In the genomic region with DNA sequence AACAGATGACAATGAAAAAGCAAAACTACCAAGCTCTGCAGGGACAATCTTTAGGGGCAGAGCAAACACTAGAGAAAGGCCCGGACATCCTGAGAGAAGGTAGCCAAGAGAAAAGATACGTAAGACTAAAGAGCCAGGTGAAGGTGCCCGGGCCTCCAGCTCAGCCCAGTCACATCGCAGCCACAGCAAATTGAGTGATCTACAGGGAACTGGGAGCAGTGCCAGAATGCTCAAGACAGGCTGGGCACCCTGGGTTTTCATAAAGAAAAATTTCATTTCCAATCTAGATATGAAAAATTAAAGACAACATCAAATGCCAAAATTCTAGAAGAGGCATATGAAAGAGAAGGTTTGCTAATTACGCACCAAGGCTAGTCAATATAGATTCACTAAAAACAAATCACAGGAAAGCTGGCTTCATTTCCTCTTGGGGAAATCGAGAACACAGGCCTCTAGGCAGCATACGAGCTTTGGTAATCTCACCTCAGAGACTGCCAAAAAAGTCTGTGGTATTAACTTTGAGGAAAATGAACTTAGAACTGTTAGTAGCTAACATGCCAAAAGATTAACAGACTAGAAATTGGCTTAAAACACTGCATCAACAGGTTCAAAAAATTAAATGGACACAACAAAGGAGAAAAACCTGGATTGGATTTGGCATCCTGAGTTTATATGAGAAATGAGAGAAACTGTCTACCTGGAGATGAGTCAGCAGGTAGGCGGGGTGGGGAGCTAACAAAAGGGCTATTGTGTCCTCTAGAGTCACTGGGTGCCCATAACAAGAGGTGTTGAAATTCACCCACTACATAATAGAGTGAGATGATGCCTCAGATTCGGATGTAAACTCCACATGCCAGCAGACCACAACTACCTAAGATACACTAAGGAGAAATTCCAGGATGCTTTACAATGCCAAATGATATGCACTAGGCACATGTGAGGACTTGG, we compare ENCODE assay signal across 1 cellular context.
TF ChIP-seq lines count a peak whose summit lies in the region.

No MANE protein-coding gene starts in this region.

TF ChIP-seq in HepG2, 621 proteins besides CTCF, POLR2A, EP300 and RAD21 (continued from another document and continues in another):
- TF ChIP-seq ZSCAN9 (CRISPR knock-in tag; IDR thresholded peaks at IDR 0.05; ENCODE audit: borderline replicate concordance) (no peak), SPEN (CRISPR knock-in tag; IDR thresholded peaks at IDR 0.05; ENCODE audit: low read depth) (no peak), SRY (CRISPR knock-in tag; IDR thresholded peaks at IDR 0.05) (no peak), ZNF574 (CRISPR knock-in tag; IDR thresholded peaks at IDR 0.05) (no peak), PBX3 (CRISPR knock-in tag; IDR thresholded peaks at IDR 0.05; ENCODE audit: borderline replicate concordance) (no peak), NFE2 (CRISPR knock-in tag; IDR thresholded peaks at IDR 0.05) (peak; percentile 45; the same call in 1 of the 2 replicates), HCFC1 (IDR thresholded peaks at IDR 0.05; ENCODE audit: low read depth, low read length) (no peak), STAT5B (CRISPR knock-in tag; IDR thresholded peaks at IDR 0.05) (no peak), SMC3 (IDR thresholded peaks at IDR 0.05; ENCODE audit: low read length) (peak; percentile 15; the same call in 1 of the 2 replicates), SSRP1 (CRISPR knock-in tag; IDR thresholded peaks at IDR 0.05) (no peak), ZBTB21 (CRISPR knock-in tag; IDR thresholded peaks at IDR 0.05) (no peak), ZBTB40 (IDR thresholded peaks at IDR 0.05) (no peak), ZBTB40 (CRISPR knock-in tag; IDR thresholded peaks at IDR 0.05) (no peak), NCOA2 (CRISPR knock-in tag; IDR thresholded peaks at IDR 0.05) (peak; percentile 37; the same call in 1 of the 2 replicates), ZNF577 (CRISPR knock-in tag; IDR thresholded peaks at IDR 0.05; ENCODE audit: borderline replicate concordance, low read depth) (no peak), ZNF101 (CRISPR knock-in tag; IDR thresholded peaks at IDR 0.05; ENCODE audit: borderline replicate concordance, low read depth) (no peak), IKZF4 (CRISPR knock-in tag; IDR thresholded peaks at IDR 0.05; ENCODE audit: borderline replicate concordance, low read depth, not compliant biosample characterization) (no peak), FOXJ3 (CRISPR knock-in tag; IDR thresholded peaks at IDR 0.05; ENCODE audit: borderline replicate concordance) (no peak), ASH2L (IDR thresholded peaks at IDR 0.05; ENCODE audit: insufficient read length, low read depth, low read length) (peak; percentile 20), ZNF652 (CRISPR knock-in tag; IDR thresholded peaks at IDR 0.05; ENCODE audit: borderline replicate concordance, low read depth) (no peak), ZNF282 (IDR thresholded peaks at IDR 0.05; ENCODE audit: partially characterized antibody) (no peak), NFKBIZ (CRISPR knock-in tag; IDR thresholded peaks at IDR 0.05) (no peak), ZNF670 (CRISPR knock-in tag; IDR thresholded peaks at IDR 0.05; ENCODE audit: borderline replicate concordance) (no peak), ZNF484 (CRISPR knock-in tag; IDR thresholded peaks at IDR 0.05; ENCODE audit: borderline replicate concordance, low read depth) (no peak), ZC3H13 (CRISPR knock-in tag; IDR thresholded peaks at IDR 0.05) (no peak), ZNF260 (CRISPR knock-in tag; IDR thresholded peaks at IDR 0.05; ENCODE audit: borderline replicate concordance, low read depth) (no peak), GTF3A (CRISPR knock-in tag; conservative IDR thresholded peaks at IDR 0.05) (no peak), ZNF629 (CRISPR knock-in tag; conservative IDR thresholded peaks at IDR 0.05) (no peak)
- TF ChIP-seq, protein P1, sequence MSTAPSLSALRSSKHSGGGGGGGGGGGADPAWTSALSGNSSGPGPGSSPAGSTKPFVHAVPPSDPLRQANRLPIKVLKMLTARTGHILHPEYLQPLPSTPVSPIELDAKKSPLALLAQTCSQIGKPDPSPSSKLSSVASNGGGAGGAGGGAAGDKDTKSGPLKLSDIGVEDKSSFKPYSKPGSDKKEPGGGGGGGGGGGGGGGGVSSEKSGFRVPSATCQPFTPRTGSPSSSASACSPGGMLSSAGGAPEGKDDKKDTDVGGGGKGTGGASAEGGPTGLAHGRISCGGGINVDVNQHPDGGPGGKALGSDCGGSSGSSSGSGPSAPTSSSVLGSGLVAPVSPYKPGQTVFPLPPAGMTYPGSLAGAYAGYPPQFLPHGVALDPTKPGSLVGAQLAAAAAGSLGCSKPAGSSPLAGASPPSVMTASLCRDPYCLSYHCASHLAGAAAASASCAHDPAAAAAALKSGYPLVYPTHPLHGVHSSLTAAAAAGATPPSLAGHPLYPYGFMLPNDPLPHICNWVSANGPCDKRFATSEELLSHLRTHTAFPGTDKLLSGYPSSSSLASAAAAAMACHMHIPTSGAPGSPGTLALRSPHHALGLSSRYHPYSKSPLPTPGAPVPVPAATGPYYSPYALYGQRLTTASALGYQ (CRISPR knock-in tag; IDR thresholded peaks at IDR 0.05) = no peak
- TF ChIP-seq, protein P2, sequence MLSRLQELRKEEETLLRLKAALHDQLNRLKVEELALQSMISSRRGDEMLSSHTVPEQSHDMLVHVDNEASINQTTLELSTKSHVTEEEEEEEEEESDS (CRISPR knock-in tag; IDR thresholded peaks at IDR 0.05; ENCODE audit: borderline replicate concordance) = no peak
- TF ChIP-seq, protein P3, sequence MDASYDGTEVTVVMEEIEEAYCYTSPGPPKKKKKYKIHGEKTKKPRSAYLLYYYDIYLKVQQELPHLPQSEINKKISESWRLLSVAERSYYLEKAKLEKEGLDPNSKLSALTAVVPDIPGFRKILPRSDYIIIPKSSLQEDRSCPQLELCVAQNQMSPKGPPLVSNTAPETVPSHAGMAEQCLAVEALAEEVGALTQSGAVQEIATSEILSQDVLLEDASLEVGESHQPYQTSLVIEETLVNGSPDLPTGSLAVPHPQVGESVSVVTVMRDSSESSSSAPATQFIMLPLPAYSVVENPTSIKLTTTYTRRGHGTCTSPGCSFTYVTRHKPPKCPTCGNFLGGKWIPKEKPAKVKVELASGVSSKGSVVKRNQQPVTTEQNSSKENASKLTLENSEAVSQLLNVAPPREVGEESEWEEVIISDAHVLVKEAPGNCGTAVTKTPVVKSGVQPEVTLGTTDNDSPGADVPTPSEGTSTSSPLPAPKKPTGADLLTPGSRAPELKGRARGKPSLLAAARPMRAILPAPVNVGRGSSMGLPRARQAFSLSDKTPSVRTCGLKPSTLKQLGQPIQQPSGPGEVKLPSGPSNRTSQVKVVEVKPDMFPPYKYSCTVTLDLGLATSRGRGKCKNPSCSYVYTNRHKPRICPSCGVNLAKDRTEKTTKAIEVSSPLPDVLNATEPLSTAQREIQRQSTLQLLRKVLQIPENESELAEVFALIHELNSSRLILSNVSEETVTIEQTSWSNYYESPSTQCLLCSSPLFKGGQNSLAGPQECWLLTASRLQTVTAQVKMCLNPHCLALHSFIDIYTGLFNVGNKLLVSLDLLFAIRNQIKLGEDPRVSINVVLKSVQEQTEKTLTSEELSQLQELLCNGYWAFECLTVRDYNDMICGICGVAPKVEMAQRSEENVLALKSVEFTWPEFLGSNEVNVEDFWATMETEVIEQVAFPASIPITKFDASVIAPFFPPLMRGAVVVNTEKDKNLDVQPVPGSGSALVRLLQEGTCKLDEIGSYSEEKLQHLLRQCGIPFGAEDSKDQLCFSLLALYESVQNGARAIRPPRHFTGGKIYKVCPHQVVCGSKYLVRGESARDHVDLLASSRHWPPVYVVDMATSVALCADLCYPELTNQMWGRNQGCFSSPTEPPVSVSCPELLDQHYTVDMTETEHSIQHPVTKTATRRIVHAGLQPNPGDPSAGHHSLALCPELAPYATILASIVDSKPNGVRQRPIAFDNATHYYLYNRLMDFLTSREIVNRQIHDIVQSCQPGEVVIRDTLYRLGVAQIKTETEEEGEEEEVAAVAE (CRISPR knock-in tag; IDR thresholded peaks at IDR 0.05; ENCODE audit: borderline replicate concordance) = no peak
- TF ChIP-seq, protein P4, sequence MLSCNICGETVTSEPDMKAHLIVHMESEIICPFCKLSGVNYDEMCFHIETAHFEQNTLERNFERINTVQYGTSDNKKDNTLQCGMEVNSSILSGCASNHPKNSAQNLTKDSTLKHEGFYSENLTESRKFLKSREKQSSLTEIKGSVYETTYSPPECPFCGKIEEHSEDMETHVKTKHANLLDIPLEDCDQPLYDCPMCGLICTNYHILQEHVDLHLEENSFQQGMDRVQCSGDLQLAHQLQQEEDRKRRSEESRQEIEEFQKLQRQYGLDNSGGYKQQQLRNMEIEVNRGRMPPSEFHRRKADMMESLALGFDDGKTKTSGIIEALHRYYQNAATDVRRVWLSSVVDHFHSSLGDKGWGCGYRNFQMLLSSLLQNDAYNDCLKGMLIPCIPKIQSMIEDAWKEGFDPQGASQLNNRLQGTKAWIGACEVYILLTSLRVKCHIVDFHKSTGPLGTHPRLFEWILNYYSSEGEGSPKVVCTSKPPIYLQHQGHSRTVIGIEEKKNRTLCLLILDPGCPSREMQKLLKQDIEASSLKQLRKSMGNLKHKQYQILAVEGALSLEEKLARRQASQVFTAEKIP (CRISPR knock-in tag; IDR thresholded peaks at IDR 0.05; ENCODE audit: borderline replicate concordance) = no peak
